ENCODE assay signal across 1 cellular context in genomic region chr10:17247210-17247609, GRCh38.
TF ChIP-seq lines count a peak whose summit lies in the region.

No MANE protein-coding gene starts in this region.

TF ChIP-seq in endothelial cell of umbilical vein, 7 proteins besides CTCF, POLR2A, EP300 and RAD21:
- TF ChIP-seq JUN (IDR thresholded peaks at IDR 0.05; ENCODE audit: borderline replicate concordance, insufficient read depth, insufficient read length, low read depth): no peak
- no peak for TF ChIP-seq MYC (IDR thresholded peaks at IDR 0.05; ENCODE audit: low read depth, low read length)
- no peak for TF ChIP-seq POLR2AphosphoS5 (IDR thresholded peaks at IDR 0.05; ENCODE audit: insufficient read depth, low read depth, low read length)
- TF ChIP-seq MAX (IDR thresholded peaks at IDR 0.05; ENCODE audit: insufficient read depth, insufficient read length): no peak
- TF ChIP-seq GATA2 (IDR thresholded peaks at IDR 0.05; ENCODE audit: insufficient read depth, insufficient read length, low read depth, low read length): no peak
- no peak for TF ChIP-seq FOS (IDR thresholded peaks at IDR 0.05; ENCODE audit: borderline replicate concordance, insufficient read depth, low read length)
- TF ChIP-seq EZH2 (IDR thresholded peaks at IDR 0.05; ENCODE audit: borderline replicate concordance, low read depth, low read length, severe bottlenecking): no peak
